ENCODE assay signal across 1 cellular context in genomic region chr17:68101075-68101991, GRCh38.
TF ChIP-seq lines count a peak whose summit lies in the region.

No MANE protein-coding gene starts in this region.

TF ChIP-seq in HepG2, 621 proteins besides CTCF, POLR2A, EP300 and RAD21 (continued from another document and continues in another):
- TF ChIP-seq ZNF142 (CRISPR knock-in tag; IDR thresholded peaks at IDR 0.05) = peak; percentile 95
- TF ChIP-seq TAF15 (IDR thresholded peaks at IDR 0.05; ENCODE audit: low read depth, low read length, poor library complexity, severe bottlenecking) = no peak
- peak; percentile 95; the same call in 1 of the 2 replicates for TF ChIP-seq TFAP4 (IDR thresholded peaks at IDR 0.05; ENCODE audit: borderline replicate concordance, low read depth)
- TF ChIP-seq SALL1 (CRISPR knock-in tag; IDR thresholded peaks at IDR 0.05) = peak; percentile 99
- peak; percentile 66; the same call in 1 of the 2 replicates for TF ChIP-seq ZNF605 (CRISPR knock-in tag; IDR thresholded peaks at IDR 0.05)
- TF ChIP-seq MYNN (CRISPR knock-in tag; IDR thresholded peaks at IDR 0.05; ENCODE audit: low read depth) = no peak
- TF ChIP-seq ATM (IDR thresholded peaks at IDR 0.05; ENCODE audit: borderline replicate concordance) = no peak
- peak; percentile 98 for TF ChIP-seq ZNF430 (CRISPR knock-in tag; IDR thresholded peaks at IDR 0.05)
- peak; percentile 61 for TF ChIP-seq FOSL2 (CRISPR knock-in tag; IDR thresholded peaks at IDR 0.05)
- TF ChIP-seq, protein P1, sequence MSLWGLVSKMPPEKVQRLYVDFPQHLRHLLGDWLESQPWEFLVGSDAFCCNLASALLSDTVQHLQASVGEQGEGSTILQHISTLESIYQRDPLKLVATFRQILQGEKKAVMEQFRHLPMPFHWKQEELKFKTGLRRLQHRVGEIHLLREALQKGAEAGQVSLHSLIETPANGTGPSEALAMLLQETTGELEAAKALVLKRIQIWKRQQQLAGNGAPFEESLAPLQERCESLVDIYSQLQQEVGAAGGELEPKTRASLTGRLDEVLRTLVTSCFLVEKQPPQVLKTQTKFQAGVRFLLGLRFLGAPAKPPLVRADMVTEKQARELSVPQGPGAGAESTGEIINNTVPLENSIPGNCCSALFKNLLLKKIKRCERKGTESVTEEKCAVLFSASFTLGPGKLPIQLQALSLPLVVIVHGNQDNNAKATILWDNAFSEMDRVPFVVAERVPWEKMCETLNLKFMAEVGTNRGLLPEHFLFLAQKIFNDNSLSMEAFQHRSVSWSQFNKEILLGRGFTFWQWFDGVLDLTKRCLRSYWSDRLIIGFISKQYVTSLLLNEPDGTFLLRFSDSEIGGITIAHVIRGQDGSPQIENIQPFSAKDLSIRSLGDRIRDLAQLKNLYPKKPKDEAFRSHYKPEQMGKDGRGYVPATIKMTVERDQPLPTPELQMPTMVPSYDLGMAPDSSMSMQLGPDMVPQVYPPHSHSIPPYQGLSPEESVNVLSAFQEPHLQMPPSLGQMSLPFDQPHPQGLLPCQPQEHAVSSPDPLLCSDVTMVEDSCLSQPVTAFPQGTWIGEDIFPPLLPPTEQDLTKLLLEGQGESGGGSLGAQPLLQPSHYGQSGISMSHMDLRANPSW (CRISPR knock-in tag; IDR thresholded peaks at IDR 0.05; ENCODE audit: borderline replicate concordance) = no peak
- no peak for TF ChIP-seq GTF2F1 (IDR thresholded peaks at IDR 0.05; ENCODE audit: low read length)
- peak; percentile 82 for TF ChIP-seq HNF4A (CRISPR knock-in tag; IDR thresholded peaks at IDR 0.05)
- peak; percentile 96 for TF ChIP-seq BHLHE40 (IDR thresholded peaks at IDR 0.05; ENCODE audit: low read length)
- 0 out of 2 replicates have a peak, but pooled peaks have one; percentile 64 for TF ChIP-seq ZFAT (CRISPR knock-in tag; conservative IDR thresholded peaks at IDR 0.05)
- TF ChIP-seq, protein P2, sequence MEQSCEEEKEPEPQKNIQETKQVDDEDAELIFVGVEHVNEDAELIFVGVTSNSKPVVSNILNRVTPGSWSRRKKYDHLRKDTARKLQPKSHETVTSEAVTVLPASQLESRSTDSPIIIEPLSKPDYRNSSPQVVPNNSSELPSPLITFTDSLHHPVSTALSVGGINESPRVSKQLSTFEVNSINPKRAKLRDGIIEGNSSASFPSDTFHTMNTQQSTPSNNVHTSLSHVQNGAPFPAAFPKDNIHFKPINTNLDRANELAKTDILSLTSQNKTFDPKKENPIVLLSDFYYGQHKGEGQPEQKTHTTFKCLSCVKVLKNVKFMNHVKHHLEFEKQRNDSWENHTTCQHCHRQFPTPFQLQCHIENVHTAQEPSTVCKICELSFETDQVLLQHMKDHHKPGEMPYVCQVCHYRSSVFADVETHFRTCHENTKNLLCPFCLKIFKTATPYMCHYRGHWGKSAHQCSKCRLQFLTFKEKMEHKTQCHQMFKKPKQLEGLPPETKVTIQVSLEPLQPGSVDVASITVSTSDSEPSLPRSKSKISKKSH (CRISPR knock-in tag; IDR thresholded peaks at IDR 0.05; ENCODE audit: borderline replicate concordance) = peak; percentile 90
- TF ChIP-seq NRL (CRISPR knock-in tag; IDR thresholded peaks at IDR 0.05; ENCODE audit: borderline replicate concordance) = peak; percentile 90
- no peak for TF ChIP-seq ZNF180 (CRISPR knock-in tag; IDR thresholded peaks at IDR 0.05; ENCODE audit: borderline replicate concordance, low read depth)
- TF ChIP-seq ZNF468 (CRISPR knock-in tag; IDR thresholded peaks at IDR 0.05) = 0 out of 2 replicates have a peak, but pooled peaks have one; percentile 84
- TF ChIP-seq POLR2AphosphoS5 (IDR thresholded peaks at IDR 0.05; ENCODE audit: low read depth, low read length) = peak; percentile 84
- peak; percentile 79; the same call in 1 of the 2 replicates for TF ChIP-seq KLF11 (CRISPR knock-in tag; IDR thresholded peaks at IDR 0.05)
- TF ChIP-seq CHD4 (IDR thresholded peaks at IDR 0.05; ENCODE audit: borderline replicate concordance, low read length) = no peak
- no peak for TF ChIP-seq MBD4 (IDR thresholded peaks at IDR 0.05; ENCODE audit: borderline replicate concordance, low read length)
- no peak for TF ChIP-seq CC2D1A (CRISPR knock-in tag; IDR thresholded peaks at IDR 0.05)
- peak; percentile 97 for TF ChIP-seq ERF (CRISPR knock-in tag; IDR thresholded peaks at IDR 0.05)
- peak; percentile 59; the same call in 1 of the 2 replicates for TF ChIP-seq ZNF350 (CRISPR knock-in tag; IDR thresholded peaks at IDR 0.05; ENCODE audit: borderline replicate concordance, low read depth)
- TF ChIP-seq, protein P3, sequence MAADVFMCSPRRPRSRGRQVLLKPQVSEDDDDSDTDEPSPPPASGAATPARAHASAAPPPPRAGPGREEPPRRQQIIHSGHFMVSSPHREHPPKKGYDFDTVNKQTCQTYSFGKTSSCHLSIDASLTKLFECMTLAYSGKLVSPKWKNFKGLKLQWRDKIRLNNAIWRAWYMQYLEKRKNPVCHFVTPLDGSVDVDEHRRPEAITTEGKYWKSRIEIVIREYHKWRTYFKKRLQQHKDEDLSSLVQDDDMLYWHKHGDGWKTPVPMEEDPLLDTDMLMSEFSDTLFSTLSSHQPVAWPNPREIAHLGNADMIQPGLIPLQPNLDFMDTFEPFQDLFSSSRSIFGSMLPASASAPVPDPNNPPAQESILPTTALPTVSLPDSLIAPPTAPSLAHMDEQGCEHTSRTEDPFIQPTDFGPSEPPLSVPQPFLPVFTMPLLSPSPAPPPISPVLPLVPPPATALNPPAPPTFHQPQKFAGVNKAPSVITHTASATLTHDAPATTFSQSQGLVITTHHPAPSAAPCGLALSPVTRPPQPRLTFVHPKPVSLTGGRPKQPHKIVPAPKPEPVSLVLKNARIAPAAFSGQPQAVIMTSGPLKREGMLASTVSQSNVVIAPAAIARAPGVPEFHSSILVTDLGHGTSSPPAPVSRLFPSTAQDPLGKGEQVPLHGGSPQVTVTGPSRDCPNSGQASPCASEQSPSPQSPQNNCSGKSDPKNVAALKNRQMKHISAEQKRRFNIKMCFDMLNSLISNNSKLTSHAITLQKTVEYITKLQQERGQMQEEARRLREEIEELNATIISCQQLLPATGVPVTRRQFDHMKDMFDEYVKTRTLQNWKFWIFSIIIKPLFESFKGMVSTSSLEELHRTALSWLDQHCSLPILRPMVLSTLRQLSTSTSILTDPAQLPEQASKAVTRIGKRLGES (CRISPR knock-in tag; IDR thresholded peaks at IDR 0.05; ENCODE audit: borderline replicate concordance) = peak; percentile 92
- no peak for TF ChIP-seq ZNF644 (CRISPR knock-in tag; IDR thresholded peaks at IDR 0.05; ENCODE audit: low read depth)
- no peak for TF ChIP-seq TCF7L2 (IDR thresholded peaks at IDR 0.05; ENCODE audit: low read depth, low read length)
- TF ChIP-seq, protein P4, sequence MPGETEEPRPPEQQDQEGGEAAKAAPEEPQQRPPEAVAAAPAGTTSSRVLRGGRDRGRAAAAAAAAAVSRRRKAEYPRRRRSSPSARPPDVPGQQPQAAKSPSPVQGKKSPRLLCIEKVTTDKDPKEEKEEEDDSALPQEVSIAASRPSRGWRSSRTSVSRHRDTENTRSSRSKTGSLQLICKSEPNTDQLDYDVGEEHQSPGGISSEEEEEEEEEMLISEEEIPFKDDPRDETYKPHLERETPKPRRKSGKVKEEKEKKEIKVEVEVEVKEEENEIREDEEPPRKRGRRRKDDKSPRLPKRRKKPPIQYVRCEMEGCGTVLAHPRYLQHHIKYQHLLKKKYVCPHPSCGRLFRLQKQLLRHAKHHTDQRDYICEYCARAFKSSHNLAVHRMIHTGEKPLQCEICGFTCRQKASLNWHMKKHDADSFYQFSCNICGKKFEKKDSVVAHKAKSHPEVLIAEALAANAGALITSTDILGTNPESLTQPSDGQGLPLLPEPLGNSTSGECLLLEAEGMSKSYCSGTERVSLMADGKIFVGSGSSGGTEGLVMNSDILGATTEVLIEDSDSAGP (CRISPR knock-in tag; IDR thresholded peaks at IDR 0.05; ENCODE audit: borderline replicate concordance) = peak; percentile 49; the same call in 1 of the 2 replicates
- peak; percentile 94 for TF ChIP-seq ZNF232 (CRISPR knock-in tag; IDR thresholded peaks at IDR 0.05; ENCODE audit: borderline replicate concordance)
- peak; percentile 100 for TF ChIP-seq RNF2 (conservative IDR thresholded peaks at IDR 0.05; ENCODE audit: low read depth)
- TF ChIP-seq ZNF557 (CRISPR knock-in tag; IDR thresholded peaks at IDR 0.05) = peak; percentile 68; the same call in 1 of the 2 replicates
- TF ChIP-seq SIN3A (IDR thresholded peaks at IDR 0.05; ENCODE audit: borderline replicate concordance, low read depth, low read length) = peak; percentile 84; the same call in 1 of the 2 replicates
- TF ChIP-seq PBX2 (CRISPR knock-in tag; IDR thresholded peaks at IDR 0.05) = peak; percentile 68
- TF ChIP-seq ZFP82 (CRISPR knock-in tag; IDR thresholded peaks at IDR 0.05; ENCODE audit: borderline replicate concordance) = peak; percentile 96; the same call in 1 of the 2 replicates
- no peak for TF ChIP-seq ZNF737 (CRISPR knock-in tag; IDR thresholded peaks at IDR 0.05; ENCODE audit: borderline replicate concordance)
- TF ChIP-seq CBX5 (CRISPR knock-in tag; IDR thresholded peaks at IDR 0.05; ENCODE audit: borderline replicate concordance) = peak; percentile 82; the same call in 1 of the 2 replicates
- TF ChIP-seq, protein P5, sequence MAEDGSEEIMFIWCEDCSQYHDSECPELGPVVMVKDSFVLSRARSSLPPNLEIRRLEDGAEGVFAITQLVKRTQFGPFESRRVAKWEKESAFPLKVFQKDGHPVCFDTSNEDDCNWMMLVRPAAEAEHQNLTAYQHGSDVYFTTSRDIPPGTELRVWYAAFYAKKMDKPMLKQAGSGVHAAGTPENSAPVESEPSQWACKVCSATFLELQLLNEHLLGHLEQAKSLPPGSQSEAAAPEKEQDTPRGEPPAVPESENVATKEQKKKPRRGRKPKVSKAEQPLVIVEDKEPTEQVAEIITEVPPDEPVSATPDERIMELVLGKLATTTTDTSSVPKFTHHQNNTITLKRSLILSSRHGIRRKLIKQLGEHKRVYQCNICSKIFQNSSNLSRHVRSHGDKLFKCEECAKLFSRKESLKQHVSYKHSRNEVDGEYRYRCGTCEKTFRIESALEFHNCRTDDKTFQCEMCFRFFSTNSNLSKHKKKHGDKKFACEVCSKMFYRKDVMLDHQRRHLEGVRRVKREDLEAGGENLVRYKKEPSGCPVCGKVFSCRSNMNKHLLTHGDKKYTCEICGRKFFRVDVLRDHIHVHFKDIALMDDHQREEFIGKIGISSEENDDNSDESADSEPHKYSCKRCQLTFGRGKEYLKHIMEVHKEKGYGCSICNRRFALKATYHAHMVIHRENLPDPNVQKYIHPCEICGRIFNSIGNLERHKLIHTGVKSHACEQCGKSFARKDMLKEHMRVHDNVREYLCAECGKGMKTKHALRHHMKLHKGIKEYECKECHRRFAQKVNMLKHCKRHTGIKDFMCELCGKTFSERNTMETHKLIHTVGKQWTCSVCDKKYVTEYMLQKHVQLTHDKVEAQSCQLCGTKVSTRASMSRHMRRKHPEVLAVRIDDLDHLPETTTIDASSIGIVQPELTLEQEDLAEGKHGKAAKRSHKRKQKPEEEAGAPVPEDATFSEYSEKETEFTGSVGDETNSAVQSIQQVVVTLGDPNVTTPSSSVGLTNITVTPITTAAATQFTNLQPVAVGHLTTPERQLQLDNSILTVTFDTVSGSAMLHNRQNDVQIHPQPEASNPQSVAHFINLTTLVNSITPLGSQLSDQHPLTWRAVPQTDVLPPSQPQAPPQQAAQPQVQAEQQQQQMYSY (CRISPR knock-in tag; IDR thresholded peaks at IDR 0.05) = peak; percentile 58; the same call in 1 of the 2 replicates
- peak; percentile 93 for TF ChIP-seq KDM3A (CRISPR knock-in tag; IDR thresholded peaks at IDR 0.05; ENCODE audit: low read depth)
- no peak for TF ChIP-seq DNMT3B (CRISPR knock-in tag; conservative IDR thresholded peaks at IDR 0.05)
- TF ChIP-seq ZNF547 (CRISPR knock-in tag; IDR thresholded peaks at IDR 0.05) = peak; percentile 100
